2 cellular contexts compared by ENCODE assay signal in genomic region chr14:99229654-99230215, GRCh38.
TF ChIP-seq lines count a peak whose summit lies in the region.

No MANE protein-coding gene starts in this region.

TF ChIP-seq in WTC11, 78 proteins besides CTCF, POLR2A, EP300 and RAD21:
- TF ChIP-seq ZNF425 (CRISPR knock-in tag; conservative IDR thresholded peaks at IDR 0.05): no peak
- no peak for TF ChIP-seq MXD4 (CRISPR knock-in tag; IDR thresholded peaks at IDR 0.05; ENCODE audit: borderline replicate concordance)
- TF ChIP-seq ZBTB43 (CRISPR knock-in tag; IDR thresholded peaks at IDR 0.05): no peak
- TF ChIP-seq USF2 (CRISPR knock-in tag; IDR thresholded peaks at IDR 0.05): no peak
- TF ChIP-seq SMAD3 (CRISPR knock-in tag; IDR thresholded peaks at IDR 0.05; ENCODE audit: borderline replicate concordance): no peak
- TF ChIP-seq NFYB (CRISPR knock-in tag; conservative IDR thresholded peaks at IDR 0.05; ENCODE audit: low read depth): no peak
- no peak for TF ChIP-seq E2F4 (CRISPR knock-in tag; IDR thresholded peaks at IDR 0.05; ENCODE audit: borderline replicate concordance, low read depth)
- no peak for TF ChIP-seq GTF2I (CRISPR knock-in tag; conservative IDR thresholded peaks at IDR 0.05)
- TF ChIP-seq AR (CRISPR knock-in tag; IDR thresholded peaks at IDR 0.05): no peak
TF ChIP-seq in WTC11: peak in this region for 0.

TF ChIP-seq in HepG2, 621 proteins besides CTCF, POLR2A, EP300 and RAD21:
- no peak for TF ChIP-seq BCLAF1 (IDR thresholded peaks at IDR 0.05)
- TF ChIP-seq BRF2 (CRISPR knock-in tag; IDR thresholded peaks at IDR 0.05): no peak
- no peak for TF ChIP-seq SETDB1 (CRISPR knock-in tag; IDR thresholded peaks at IDR 0.05; ENCODE audit: borderline replicate concordance)
- TF ChIP-seq ZNF318 (CRISPR knock-in tag; IDR thresholded peaks at IDR 0.05): no peak
- no peak for TF ChIP-seq PHB2 (IDR thresholded peaks at IDR 0.05; ENCODE audit: partially characterized antibody)
- no peak for TF ChIP-seq ZBTB49 (CRISPR knock-in tag; IDR thresholded peaks at IDR 0.05; ENCODE audit: borderline replicate concordance)
- no peak for TF ChIP-seq ZNF749 (CRISPR knock-in tag; IDR thresholded peaks at IDR 0.05; ENCODE audit: borderline replicate concordance)
- TF ChIP-seq ZNF281 (CRISPR knock-in tag; IDR thresholded peaks at IDR 0.05; ENCODE audit: borderline replicate concordance): no peak
- TF ChIP-seq CBFB (CRISPR knock-in tag; IDR thresholded peaks at IDR 0.05): no peak
- no peak for TF ChIP-seq KAT8 (CRISPR knock-in tag; IDR thresholded peaks at IDR 0.05)
- no peak for TF ChIP-seq ZNF17 (CRISPR knock-in tag; IDR thresholded peaks at IDR 0.05)
- no peak for TF ChIP-seq THAP7 (CRISPR knock-in tag; IDR thresholded peaks at IDR 0.05)
- no peak for TF ChIP-seq ZBTB20 (CRISPR knock-in tag; IDR thresholded peaks at IDR 0.05; ENCODE audit: borderline replicate concordance, low read depth)
- no peak for TF ChIP-seq SRY (CRISPR knock-in tag; IDR thresholded peaks at IDR 0.05)
- no peak for TF ChIP-seq FOXO1 (CRISPR knock-in tag; IDR thresholded peaks at IDR 0.05)
- TF ChIP-seq ARNT2 (CRISPR knock-in tag; IDR thresholded peaks at IDR 0.05; ENCODE audit: low read depth): no peak
- TF ChIP-seq SUZ12 (IDR thresholded peaks at IDR 0.05; ENCODE audit: low read depth, low read length): no peak
- TF ChIP-seq RFX3 (CRISPR knock-in tag; IDR thresholded peaks at IDR 0.05): no peak
- TF ChIP-seq PATZ1 (CRISPR knock-in tag; IDR thresholded peaks at IDR 0.05): no peak
- no peak for TF ChIP-seq SNAPC5 (CRISPR knock-in tag; IDR thresholded peaks at IDR 0.05; ENCODE audit: borderline replicate concordance)
